In genomic region chr4:73603307-73603710, GRCh38 we compare ENCODE assay signal across 8 cellular contexts. TPM values are rescaled to one million over a fixed set of nuclear protein-coding genes. Genes with fewer than 3 reads are reported as not detected.
DNase-seq lines count a peak whose midpoint lies in the region; ATAC-seq and TF ChIP-seq lines count a peak whose summit lies in the region.

No MANE protein-coding gene starts in this region.

- TF ChIP-seq RAD21 in liver (IDR thresholded peaks at IDR 0.05) = no peak

- ATAC-seq in HG02763 (IDR thresholded peaks at IDR 0.05; ENCODE audit: unreplicated experiment) = peak; percentile 39

- H3K27me3 ChIP-seq in Peyer's patch (no peaks in the 10 kb centered on the region), liver (ENCODE audit: control insufficient read depth in 4 of 4, insufficient read depth in 4 of 4, low read length in 3 of 4) (no peaks in the 10 kb centered on the region)

- 42% methylated on average over 3 of the region's 3 CpGs for WGBS in liver

- DNase-seq in GM13976 (ENCODE audit: low spot score) = peak; percentile 25
- DNase-seq in Peyer's patch = peak in 2 of 3 donors; percentile 62 to 79
- DNase-seq in activated gamma-delta T cell treated with Interleukin-2 at 50 U/mL for 16 hours = no peak
- DNase-seq in NCI-H187 treated with DMSO at 0.1 percent for 48 hours (lab: John Stamatoyannopoulos, UW) = no peak
- DNase-seq in activated naive CD4-positive, alpha-beta T cell treated with Interleukin-2 at 50 U/mL for 16 hours = no peak
- no peak for DNase-seq in NCI-H748 treated with DMSO at 0.1 percent for 48 hours (lab: John Stamatoyannopoulos, UW)

- H3K9me3 ChIP-seq in Peyer's patch = no peaks in the 10 kb centered on the region
- H3K9me3 ChIP-seq in liver (ENCODE audit: control insufficient read depth in 4 of 4, low read length in 3 of 4) = no peaks in the 10 kb centered on the region

- no peak for TF ChIP-seq CTCF in GM13976 (IDR thresholded peaks at IDR 0.05; ENCODE audit: borderline replicate concordance, control extremely low read depth, extremely low read depth, insufficient read depth, missing control alignments)
- TF ChIP-seq CTCF in Peyer's patch (IDR thresholded peaks at IDR 0.05) = no peak
- TF ChIP-seq CTCF in liver (IDR thresholded peaks at IDR 0.05; ENCODE audit: low read depth, low read length, missing input control) = no peak

- H3K9ac ChIP-seq in liver (ENCODE audit: low read depth in 1 of 2, low read length in 2 of 2) = no peak overlapping the region

- H3K4me1 ChIP-seq in Peyer's patch = peaks cover 0 to 57% (median 8%) of the 10 kb centered on the region in 4 donors
- H3K4me1 ChIP-seq in liver (ENCODE audit: control insufficient read depth in 4 of 4, insufficient read depth in 4 of 4, low read length in 3 of 4) = peaks cover 0 to 3% (median 3%) of the 10 kb centered on the region in 4 donors

- no peak overlapping the region for H3K4me3 ChIP-seq in Peyer's patch
- H3K4me3 ChIP-seq in liver (ENCODE audit: low read depth in 1 of 3, low read length in 3 of 3) = no peak overlapping the region

- in situ Hi-C loops in GM13976 (cut with MboI; ENCODE audit: low sequenced_read_pairs, unreplicated experiment) = no loop called here

- peak overlapping the region; percentile 59 to 79 (median 70) for H3K27ac ChIP-seq in Peyer's patch
- H3K27ac ChIP-seq in liver (ENCODE audit: low read depth in 1 of 2, low read length in 2 of 2) = no peak overlapping the region

- TF ChIP-seq POLR2A in Peyer's patch (IDR thresholded peaks at IDR 0.05) = no peak

- H3K36me3 ChIP-seq in Peyer's patch (no peaks in the 10 kb centered on the region), liver (ENCODE audit: control insufficient read depth in 4 of 4, insufficient read depth in 3 of 4, low read depth in 1 of 4, low read length in 3 of 4) (no peaks in the 10 kb centered on the region)

TF ChIP-seq in liver, 16 proteins besides CTCF, POLR2A, EP300 and RAD21:
- TF ChIP-seq EGR1 (IDR thresholded peaks at IDR 0.05; ENCODE audit: low read depth in 2 of 2) = no peak
- TF ChIP-seq TAF1 (conservative IDR thresholded peaks at IDR 0.05) = no peak
- TF ChIP-seq, protein P1, sequence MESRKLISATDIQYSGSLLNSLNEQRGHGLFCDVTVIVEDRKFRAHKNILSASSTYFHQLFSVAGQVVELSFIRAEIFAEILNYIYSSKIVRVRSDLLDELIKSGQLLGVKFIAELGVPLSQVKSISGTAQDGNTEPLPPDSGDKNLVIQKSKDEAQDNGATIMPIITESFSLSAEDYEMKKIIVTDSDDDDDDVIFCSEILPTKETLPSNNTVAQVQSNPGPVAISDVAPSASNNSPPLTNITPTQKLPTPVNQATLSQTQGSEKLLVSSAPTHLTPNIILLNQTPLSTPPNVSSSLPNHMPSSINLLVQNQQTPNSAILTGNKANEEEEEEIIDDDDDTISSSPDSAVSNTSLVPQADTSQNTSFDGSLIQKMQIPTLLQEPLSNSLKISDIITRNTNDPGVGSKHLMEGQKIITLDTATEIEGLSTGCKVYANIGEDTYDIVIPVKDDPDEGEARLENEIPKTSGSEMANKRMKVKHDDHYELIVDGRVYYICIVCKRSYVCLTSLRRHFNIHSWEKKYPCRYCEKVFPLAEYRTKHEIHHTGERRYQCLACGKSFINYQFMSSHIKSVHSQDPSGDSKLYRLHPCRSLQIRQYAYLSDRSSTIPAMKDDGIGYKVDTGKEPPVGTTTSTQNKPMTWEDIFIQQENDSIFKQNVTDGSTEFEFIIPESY (IDR thresholded peaks at IDR 0.05) = peak; percentile 29
- TF ChIP-seq SP1 (IDR thresholded peaks at IDR 0.05) = peak; percentile 83
- no peak for TF ChIP-seq GABPA (IDR thresholded peaks at IDR 0.05 in 1 of 2, conservative IDR thresholded peaks at IDR 0.05 in 1 of 2)
- peak in 1 of 2 donors; percentile 50 for TF ChIP-seq RXRA (IDR thresholded peaks at IDR 0.05)
- TF ChIP-seq YY1 (IDR thresholded peaks at IDR 0.05) = peak; percentile 49
- no peak for TF ChIP-seq FOXA2 (IDR thresholded peaks at IDR 0.05)
- TF ChIP-seq FOXA1 (IDR thresholded peaks at IDR 0.05) = no peak
- TF ChIP-seq ATF3 (IDR thresholded peaks at IDR 0.05) = peak; percentile 34
- peak; percentile 84 for TF ChIP-seq HNF4G (IDR thresholded peaks at IDR 0.05)
- peak; percentile 70 for TF ChIP-seq MAX (IDR thresholded peaks at IDR 0.05)
- TF ChIP-seq JUND (IDR thresholded peaks at IDR 0.05) = peak; percentile 63 to 86
- no peak for TF ChIP-seq NR2F2 (IDR thresholded peaks at IDR 0.05)
- TF ChIP-seq HNF4A (conservative IDR thresholded peaks at IDR 0.05) = peak; percentile 93
- TF ChIP-seq, protein P2, sequence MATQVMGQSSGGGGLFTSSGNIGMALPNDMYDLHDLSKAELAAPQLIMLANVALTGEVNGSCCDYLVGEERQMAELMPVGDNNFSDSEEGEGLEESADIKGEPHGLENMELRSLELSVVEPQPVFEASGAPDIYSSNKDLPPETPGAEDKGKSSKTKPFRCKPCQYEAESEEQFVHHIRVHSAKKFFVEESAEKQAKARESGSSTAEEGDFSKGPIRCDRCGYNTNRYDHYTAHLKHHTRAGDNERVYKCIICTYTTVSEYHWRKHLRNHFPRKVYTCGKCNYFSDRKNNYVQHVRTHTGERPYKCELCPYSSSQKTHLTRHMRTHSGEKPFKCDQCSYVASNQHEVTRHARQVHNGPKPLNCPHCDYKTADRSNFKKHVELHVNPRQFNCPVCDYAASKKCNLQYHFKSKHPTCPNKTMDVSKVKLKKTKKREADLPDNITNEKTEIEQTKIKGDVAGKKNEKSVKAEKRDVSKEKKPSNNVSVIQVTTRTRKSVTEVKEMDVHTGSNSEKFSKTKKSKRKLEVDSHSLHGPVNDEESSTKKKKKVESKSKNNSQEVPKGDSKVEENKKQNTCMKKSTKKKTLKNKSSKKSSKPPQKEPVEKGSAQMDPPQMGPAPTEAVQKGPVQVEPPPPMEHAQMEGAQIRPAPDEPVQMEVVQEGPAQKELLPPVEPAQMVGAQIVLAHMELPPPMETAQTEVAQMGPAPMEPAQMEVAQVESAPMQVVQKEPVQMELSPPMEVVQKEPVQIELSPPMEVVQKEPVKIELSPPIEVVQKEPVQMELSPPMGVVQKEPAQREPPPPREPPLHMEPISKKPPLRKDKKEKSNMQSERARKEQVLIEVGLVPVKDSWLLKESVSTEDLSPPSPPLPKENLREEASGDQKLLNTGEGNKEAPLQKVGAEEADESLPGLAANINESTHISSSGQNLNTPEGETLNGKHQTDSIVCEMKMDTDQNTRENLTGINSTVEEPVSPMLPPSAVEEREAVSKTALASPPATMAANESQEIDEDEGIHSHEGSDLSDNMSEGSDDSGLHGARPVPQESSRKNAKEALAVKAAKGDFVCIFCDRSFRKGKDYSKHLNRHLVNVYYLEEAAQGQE (IDR thresholded peaks at IDR 0.05) = no peak

RNA-seq across cellular contexts. Expression of gene RASSF6, which starts 16.9 kb away (rescaled TPM):
- total RNA-seq in Peyer's patch = 10 to 100 TPM; 37.3 to 48.7 (median 41.6) TPM
- under 1 TPM; 0.08 to 0.09 TPM for total RNA-seq in liver
- polyA plus RNA-seq in liver = under 1 TPM; 0.15 to 0.38 TPM

Comparison
In these comparisons a context has a peak if more than half of its experiments do, and no peak if none do; other contexts are left out.
1. DNase-seq: peak in GM13976 (single experiment) and Peyer's patch (2 of 3); none in activated gamma-delta T cell treated with Interleukin-2 at 50 U/mL for 16 hours (single experiment), NCI-H187 treated with DMSO at 0.1 percent for 48 hours (single experiment), activated naive CD4-positive, alpha-beta T cell treated with Interleukin-2 at 50 U/mL for 16 hours (single experiment) and NCI-H748 treated with DMSO at 0.1 percent for 48 hours (single experiment).
2. H3K27ac ChIP-seq: peak in Peyer's patch (4 of 4); none in liver (0 of 2).
3. RNA of gene RASSF6, which starts 16.9 kb away (total RNA-seq): 37.3 to 48.7 TPM in Peyer's patch; 0.08 to 0.09 TPM in liver; every median in the first group is over 10 times any median in the second.